In genomic region chr10:61765176-61766087, GRCh38 we compare ENCODE assay signal across 1 cellular context.
A peak's percentile ranks its signal among the peaks of the same experiment; 100 is the strongest.
TF ChIP-seq lines count a peak whose summit lies in the region.

No MANE protein-coding gene starts in this region.

TF ChIP-seq in K562, 482 proteins besides CTCF, POLR2A, EP300 and RAD21 (continued from another document):
- peak; percentile 99; the same call in 1 of the 2 replicates for TF ChIP-seq EZH2 (IDR thresholded peaks at IDR 0.05; ENCODE audit: borderline replicate concordance, low read depth, low read length)
- peak; percentile 85 for TF ChIP-seq VEZF1 (CRISPR knock-in tag; IDR thresholded peaks at IDR 0.05)
- no peak for TF ChIP-seq CCAR2 (IDR thresholded peaks at IDR 0.05; ENCODE audit: low read depth, low read length)
- peak; percentile 94 for TF ChIP-seq ZC3H11A (IDR thresholded peaks at IDR 0.05; ENCODE audit: low read depth, low read length)
- TF ChIP-seq ELK3 (CRISPR knock-in tag; IDR thresholded peaks at IDR 0.05), result peak; percentile 73; the same call in 1 of the 2 replicates
- peak; percentile 55 for TF ChIP-seq POLR2H (tag; IDR thresholded peaks at IDR 0.05; ENCODE audit: low read depth)
- peak; percentile 99 for TF ChIP-seq NFIC (IDR thresholded peaks at IDR 0.05)
- TF ChIP-seq ZNF140 (CRISPR knock-in tag; IDR thresholded peaks at IDR 0.05), result no peak
- TF ChIP-seq ZNF398 (CRISPR knock-in tag; IDR thresholded peaks at IDR 0.05), result no peak
- peak; percentile 93 to 94 for TF ChIP-seq FOXA3 (CRISPR knock-in tag; conservative IDR thresholded peaks at IDR 0.05 in 1 of 2, IDR thresholded peaks at IDR 0.05 in 1 of 2)
- TF ChIP-seq ZNF77 (CRISPR knock-in tag; IDR thresholded peaks at IDR 0.05), result no peak
